39 cellular contexts compared by ENCODE assay signal in genomic region chr12:108238474-108238873, GRCh38.
"Had no signal": no experiment of that assay in that cellular context is flagged by ENCODE, and none has a peak within 500 bp of the region (broad histone marks: within the 10 kb centered on the region; RNA-seq: fewer than 3 reads in every experiment).

No MANE protein-coding gene starts in this region.

- H3K4me1 ChIP-seq: adrenal gland, ascending aorta, body of pancreas, breast epithelium had no signal

- FAIRE-seq: astrocyte had no signal

- H3K4me3 ChIP-seq: adrenal gland, ascending aorta, body of pancreas, breast epithelium, cardiac muscle cell had no signal

- H3K36me3 Mint-ChIP-seq: activated naive CD4-positive, alpha-beta T cell treated with anti-CD3 and anti-CD28 coated beads, Interleukin-2, amount 10 ng/mL, durations not matched to agents 7 days and 5 days; activated naive CD4-positive, alpha-beta T cell treated with anti-CD3 and anti-CD28 coated beads, Interleukin-2, amount 50 U/mL, for 24 hours; activated naive CD4-positive, alpha-beta T cell treated with anti-CD3 and anti-CD28 coated beads, Interleukin-2, amount 50 U/mL, for 72 hours; activated naive CD8-positive, alpha-beta T cell; activated naive CD8-positive, alpha-beta T cell treated with anti-CD3 and anti-CD28 coated beads for 36 hours; activated naive CD8-positive, alpha-beta T cell treated with anti-CD3 and anti-CD28 coated beads, Interleukin-2, amount 10 ng/mL, durations not matched to agents 7 days and 5 days had no signal

- H3K27ac ChIP-seq: adrenal gland, ascending aorta, body of pancreas, brain microvascular endothelial cell, breast epithelium, cardiac muscle cell had no signal

- H3K27ac Mint-ChIP-seq: activated naive CD4-positive, alpha-beta T cell treated with anti-CD3 and anti-CD28 coated beads for 36 hours; activated naive CD4-positive, alpha-beta T cell treated with anti-CD3 and anti-CD28 coated beads, Interleukin-2, amount 10 ng/mL, durations not matched to agents 7 days and 5 days; activated naive CD4-positive, alpha-beta T cell treated with anti-CD3 and anti-CD28 coated beads, Interleukin-2, amount 50 U/mL, for 24 hours; activated naive CD4-positive, alpha-beta T cell treated with anti-CD3 and anti-CD28 coated beads, Interleukin-2, amount 50 U/mL, for 72 hours; activated naive CD8-positive, alpha-beta T cell; activated naive CD8-positive, alpha-beta T cell treated with anti-CD3 and anti-CD28 coated beads for 36 hours; activated naive CD8-positive, alpha-beta T cell treated with anti-CD3 and anti-CD28 coated beads, Interleukin-2, amount 10 ng/mL, durations not matched to agents 7 days and 5 days; activated naive CD8-positive, alpha-beta T cell treated with anti-CD3 and anti-CD28 coated beads, Interleukin-2, amount 50 U/mL, for 24 hours; activated T-cell treated with anti-CD3 and anti-CD28 coated beads, Interleukin-2, amount 50 U/mL, for 24 hours; activated T-cell treated with anti-CD3 and anti-CD28 coated beads, Interleukin-2, amount 50 U/mL, for 72 hours; activated T-helper 1 cell treated with anti-CD3 and anti-CD28 coated beads, Interleukin-12 subunit alpha, Interleukin-12 subunit beta, Interleukin-2, Interleukin-4 antibody, amounts not matched to agents 30 ng/mL and 10 ng/mL and 1 ng/mL, durations not matched to agents 14 hours and 24 hours and 36 hours; activated T-helper 17 cell treated with anti-CD3 and anti-CD28 coated beads, Interleukin-2, amount 50 U/mL, for 72 hours; activated T-helper 2 cell treated with anti-CD3 and anti-CD28 coated beads, Interferon-gamma antibody, Interleukin-2, Interleukin-4, amounts not matched to agents 10 μg/mL and 5 μg/mL and 100 μg/mL, durations not matched to agents 14 hours and 24 hours and 36 hours had no signal

- H3K4me1 Mint-ChIP-seq: activated naive CD4-positive, alpha-beta T cell treated with anti-CD3 and anti-CD28 coated beads, Interleukin-2, amount 10 ng/mL, durations not matched to agents 7 days and 5 days; activated naive CD4-positive, alpha-beta T cell treated with anti-CD3 and anti-CD28 coated beads, Interleukin-2, amount 50 U/mL, for 24 hours; activated naive CD8-positive, alpha-beta T cell treated with anti-CD3 and anti-CD28 coated beads for 36 hours; activated naive CD8-positive, alpha-beta T cell treated with anti-CD3 and anti-CD28 coated beads, Interleukin-2, amount 10 ng/mL, durations not matched to agents 7 days and 5 days; activated naive CD8-positive, alpha-beta T cell treated with anti-CD3 and anti-CD28 coated beads, Interleukin-2, amount 50 U/mL, for 24 hours; activated T-helper 17 cell treated with anti-CD3 and anti-CD28 coated beads, Interleukin-2, amount 50 U/mL, for 72 hours had no signal

- H3K27me3 ChIP-seq: adrenal gland, ascending aorta, body of pancreas, brain microvascular endothelial cell, cardiac muscle cell had no signal

- H3K9me3 Mint-ChIP-seq: activated naive CD4-positive, alpha-beta T cell treated with anti-CD3 and anti-CD28 coated beads for 36 hours; activated naive CD4-positive, alpha-beta T cell treated with anti-CD3 and anti-CD28 coated beads, Interleukin-2, amount 10 ng/mL, durations not matched to agents 7 days and 5 days; activated naive CD4-positive, alpha-beta T cell treated with anti-CD3 and anti-CD28 coated beads, Interleukin-2, amount 50 U/mL, for 24 hours; activated naive CD4-positive, alpha-beta T cell treated with anti-CD3 and anti-CD28 coated beads, Interleukin-2, amount 50 U/mL, for 72 hours; activated naive CD8-positive, alpha-beta T cell treated with anti-CD3 and anti-CD28 coated beads for 36 hours; activated naive CD8-positive, alpha-beta T cell treated with anti-CD3 and anti-CD28 coated beads, Interleukin-2, amount 10 ng/mL, durations not matched to agents 7 days and 5 days; activated naive CD8-positive, alpha-beta T cell treated with anti-CD3 and anti-CD28 coated beads, Interleukin-2, amount 50 U/mL, for 24 hours; activated T-cell treated with anti-CD3 and anti-CD28 coated beads, Interleukin-2, amount 50 U/mL, for 24 hours; activated T-cell treated with anti-CD3 and anti-CD28 coated beads, Interleukin-2, amount 50 U/mL, for 4 hours; activated T-cell treated with anti-CD3 and anti-CD28 coated beads, Interleukin-2, amount 50 U/mL, for 72 hours; activated T-helper 1 cell treated with anti-CD3 and anti-CD28 coated beads, Interleukin-12 subunit alpha, Interleukin-12 subunit beta, Interleukin-2, Interleukin-4 antibody, amounts not matched to agents 30 ng/mL and 10 ng/mL and 1 ng/mL, durations not matched to agents 14 hours and 24 hours and 36 hours; activated T-helper 17 cell treated with anti-CD3 and anti-CD28 coated beads, Interleukin-2, amount 50 U/mL, for 72 hours; activated T-helper 2 cell treated with anti-CD3 and anti-CD28 coated beads, Interferon-gamma antibody, Interleukin-2, Interleukin-4, amounts not matched to agents 10 μg/mL and 5 μg/mL and 100 μg/mL, durations not matched to agents 14 hours and 24 hours and 36 hours; central memory CD8-positive, alpha-beta T cell had no signal

- H3K9me3 ChIP-seq: adrenal gland, ascending aorta, body of pancreas, breast epithelium had no signal

- H3K4me3 Mint-ChIP-seq: activated naive CD4-positive, alpha-beta T cell treated with anti-CD3 and anti-CD28 coated beads for 36 hours; activated naive CD4-positive, alpha-beta T cell treated with anti-CD3 and anti-CD28 coated beads, Interleukin-2, amount 10 ng/mL, durations not matched to agents 7 days and 5 days; activated naive CD4-positive, alpha-beta T cell treated with anti-CD3 and anti-CD28 coated beads, Interleukin-2, amount 50 U/mL, for 24 hours; activated naive CD8-positive, alpha-beta T cell; activated naive CD8-positive, alpha-beta T cell treated with anti-CD3 and anti-CD28 coated beads for 36 hours; activated naive CD8-positive, alpha-beta T cell treated with anti-CD3 and anti-CD28 coated beads, Interleukin-2, amount 10 ng/mL, durations not matched to agents 7 days and 5 days; activated naive CD8-positive, alpha-beta T cell treated with anti-CD3 and anti-CD28 coated beads, Interleukin-2, amount 50 U/mL, for 24 hours; activated T-cell treated with anti-CD3 and anti-CD28 coated beads, Interleukin-2, amount 50 U/mL, for 24 hours; activated T-cell treated with anti-CD3 and anti-CD28 coated beads, Interleukin-2, amount 50 U/mL, for 4 hours; activated T-cell treated with anti-CD3 and anti-CD28 coated beads, Interleukin-2, amount 50 U/mL, for 72 hours; activated T-helper 1 cell treated with anti-CD3 and anti-CD28 coated beads, Interleukin-12 subunit alpha, Interleukin-12 subunit beta, Interleukin-2, Interleukin-4 antibody, amounts not matched to agents 30 ng/mL and 10 ng/mL and 1 ng/mL, durations not matched to agents 14 hours and 24 hours and 36 hours; activated T-helper 17 cell treated with anti-CD3 and anti-CD28 coated beads, Interleukin-2, amount 50 U/mL, for 72 hours; brain; central memory CD8-positive, alpha-beta T cell had no signal

- DNase-seq: activated effector memory CD4-positive, alpha-beta T cell treated with anti-CD3 and anti-CD28 coated beads, Interleukin-2, amount 50 U/mL, for 16 hours; activated effector memory CD4-positive, alpha-beta T cell treated with Interleukin-2 at 50 U/mL for 16 hours; activated gamma-delta T cell; activated gamma-delta T cell treated with Interleukin-2 at 50 U/mL for 16 hours; activated naive CD4-positive, alpha-beta T cell; activated naive CD4-positive, alpha-beta T cell treated with anti-CD3 and anti-CD28 coated beads for 36 hours; activated naive CD4-positive, alpha-beta T cell treated with anti-CD3 and anti-CD28 coated beads, Interleukin-2, amount 10 ng/mL, durations not matched to agents 7 days and 5 days; activated naive CD4-positive, alpha-beta T cell treated with anti-CD3 and anti-CD28 coated beads, Interleukin-2, amount 50 U/mL, for 16 hours; activated naive CD4-positive, alpha-beta T cell treated with Interleukin-2 at 50 U/mL for 16 hours; activated naive CD8-positive, alpha-beta T cell treated with anti-CD3 and anti-CD28 coated beads for 36 hours; activated naive CD8-positive, alpha-beta T cell treated with anti-CD3 and anti-CD28 coated beads, Interleukin-2, amount 10 ng/mL, durations not matched to agents 7 days and 5 days; activated naive CD8-positive, alpha-beta T cell treated with anti-CD3 and anti-CD28 coated beads, Interleukin-2, amount 50 U/mL, for 24 hours; activated T-cell treated with anti-CD3 and anti-CD28 coated beads, Interleukin-2, amount 50 U/mL, for 1 hour; activated T-cell treated with anti-CD3 and anti-CD28 coated beads, Interleukin-2, amount 50 U/mL, for 24 hours; activated T-cell treated with anti-CD3 and anti-CD28 coated beads, Interleukin-2, amount 50 U/mL, for 4 hours; activated T-cell treated with anti-CD3 and anti-CD28 coated beads, Interleukin-2, amount 50 U/mL, for 48 hours; activated T-cell treated with anti-CD3 and anti-CD28 coated beads, Interleukin-2, amount 50 U/mL, for 72 hours; adrenal gland; amniotic stem cell; amygdala; anterior cingulate cortex; aorta; body of pancreas; brain microvascular endothelial cell; caudate nucleus; central memory CD4-positive, alpha-beta T cell; cerebellar nuclear complex had no signal

- H3K36me3 ChIP-seq: adrenal gland, ascending aorta, brain microvascular endothelial cell, breast epithelium, cardiac muscle cell had no signal

- ATAC-seq: activated naive CD4-positive, alpha-beta T cell treated with anti-CD3 and anti-CD28 coated beads, Interleukin-2, amount 50 U/mL, for 72 hours; activated naive CD8-positive, alpha-beta T cell treated with anti-CD3 and anti-CD28 coated beads, Interleukin-2, amount 50 U/mL, for 24 hours; activated T-cell treated with anti-CD3 and anti-CD28 coated beads, Interleukin-2, amount 50 U/mL, for 4 hours; activated T-cell treated with anti-CD3 and anti-CD28 coated beads, Interleukin-2, amount 50 U/mL, for 72 hours; activated T-helper 17 cell treated with anti-CD3 and anti-CD28 coated beads, Interleukin-2, amount 50 U/mL, for 72 hours; body of pancreas had no signal
